In genomic region chr7:42104231-42104630, GRCh38 we compare ENCODE assay signal across 21 cellular contexts.
"Had no signal": no experiment of that assay in that cellular context is flagged by ENCODE, and none has a peak within 500 bp of the region (broad histone marks: within the 10 kb centered on the region; RNA-seq: fewer than 3 reads in every experiment).

No MANE protein-coding gene starts in this region.

- H2AFZ ChIP-seq: hepatocyte had no signal

- H3K36me3 ChIP-seq: breast epithelium, esophagus squamous epithelium, right lobe of liver, spleen, thoracic aorta, upper lobe of left lung had no signal

- H3K27ac ChIP-seq: coronary artery, hepatocyte, right lobe of liver, spleen, thoracic aorta, upper lobe of left lung had no signal

- H3K27me3 ChIP-seq: breast epithelium, esophagus squamous epithelium, hepatocyte, right lobe of liver, spleen, upper lobe of left lung had no signal

- H3K4me2 ChIP-seq: hepatocyte had no signal

- H3K4me3 ChIP-seq: breast epithelium, coronary artery, esophagus squamous epithelium, hepatocyte, right lobe of liver, spleen, thoracic aorta, upper lobe of left lung had no signal

- H3K4me1 ChIP-seq: right lobe of liver had no signal

- ATAC-seq: activated T-cell treated with anti-CD3 and anti-CD28 coated beads, Interleukin-2, amount 50 U/mL, for 4 hours; WTC11 had no signal

- DNase-seq: activated CD8-positive, alpha-beta memory T cell treated with anti-CD3 and anti-CD28 coated beads, Interleukin-2, amount 50 U/mL, for 48 hours; activated naive CD4-positive, alpha-beta T cell; activated naive CD8-positive, alpha-beta T cell treated with anti-CD3 and anti-CD28 coated beads for 36 hours; activated T-cell treated with anti-CD3 and anti-CD28 coated beads, Interleukin-2, amount 50 U/mL, for 4 hours; esophagus squamous epithelium; foreskin fibroblast; glutamatergic neuron; midbrain; occipital lobe; posterior cingulate gyrus; right lobe of liver; spleen; stimulated activated CD4-positive, alpha-beta T cell treated with anti-CD3 and anti-CD28 coated beads, Interleukin-4, amount 100 ng/mL, for 1 hour; stimulated activated naive CD4-positive, alpha-beta T cell treated with Interleukin-2 at 50 U/mL for 16 hours; T-helper 9 cell; upper lobe of left lung had no signal

- H3K9me3 ChIP-seq: breast epithelium, esophagus squamous epithelium, right lobe of liver, spleen, thoracic aorta, upper lobe of left lung had no signal
